In the genomic region with DNA sequence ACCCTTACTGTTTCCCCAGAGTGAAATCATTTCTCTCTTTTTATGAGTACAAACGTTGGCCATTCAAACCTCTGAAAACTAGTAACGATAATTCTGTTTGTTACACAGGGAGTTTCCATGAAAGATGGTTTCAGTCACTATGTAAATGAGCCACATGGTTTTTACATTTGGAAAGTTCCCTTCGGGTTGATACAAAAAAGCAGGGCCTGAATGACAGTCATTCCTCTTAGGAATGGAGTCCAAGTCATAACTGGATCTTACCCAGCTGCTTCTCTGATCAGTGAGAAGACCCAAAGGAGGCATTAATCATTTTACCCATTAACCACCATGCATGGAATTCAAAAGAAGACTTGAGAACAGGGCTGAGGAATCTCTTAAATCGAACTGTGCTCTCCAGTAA, we compare ENCODE assay signal across 23 cellular contexts.
"Had no signal": no experiment of that assay in that cellular context is flagged by ENCODE, and none has a peak within 500 bp of the region (broad histone marks: within the 10 kb centered on the region; RNA-seq: fewer than 3 reads in every experiment).

No MANE protein-coding gene starts in this region.

- H3K4me1 ChIP-seq: prostate gland had no signal

- ATAC-seq: activated CD8-positive, alpha-beta T cell treated with anti-CD3 and anti-CD28 coated beads, Interleukin-2, amount 10 ng/mL, durations not matched to agents 7 days and 5 days; foreskin keratinocyte; left ventricle myocardium superior; naive thymus-derived CD8-positive, alpha-beta T cell; stimulated activated naive CD8-positive, alpha-beta T cell treated with anti-CD3 and anti-CD28 coated beads, Interleukin-15, Interleukin-2, amounts not matched to agents 100 U/mL and 50 U/mL, for 24 hours had no signal

- H3K36me3 ChIP-seq: brain microvascular endothelial cell, ovary, prostate gland, upper lobe of left lung, WERI-Rb-1 had no signal

- H3K27ac ChIP-seq: brain microvascular endothelial cell, foreskin keratinocyte, ovary, prostate gland, upper lobe of left lung, WERI-Rb-1 had no signal

- H3K4me3 ChIP-seq: ovary, prostate gland, upper lobe of left lung had no signal

- H3K9me3 ChIP-seq: ovary, prostate gland, upper lobe of left lung had no signal

- DNase-seq: activated CD4-positive, alpha-beta T cell treated with anti-CD3 and anti-CD28 coated beads, Interleukin-2, amount 50 U/mL, for 1 hour; activated CD4-positive, CD25-positive, alpha-beta regulatory T cell treated with anti-CD3 and anti-CD28 coated beads, Interleukin-2, amount 50 U/mL, for 72 hours; activated CD8-positive, alpha-beta T cell treated with anti-CD3 and anti-CD28 coated beads, Interleukin-2, amount 10 ng/mL, durations not matched to agents 7 days and 5 days; activated gamma-delta T cell treated with Interleukin-2 at 50 U/mL for 16 hours; activated T-cell treated with anti-CD3 and anti-CD28 coated beads, Interleukin-2, amount 50 U/mL, for 1 hour; aorta; brain microvascular endothelial cell; caudate nucleus; effector CD4-positive, alpha-beta T cell; erythroblast; foreskin keratinocyte; glutamatergic neuron; hippocampal formation; kidney glomerular epithelial cell; left ventricle myocardium superior; mammary epithelial cell; naive thymus-derived CD8-positive, alpha-beta T cell; ovary; stimulated activated CD4-positive, alpha-beta T cell treated with anti-CD3 and anti-CD28 coated beads, Interleukin-4, amount 100 ng/mL, for 24 hours; stimulated activated naive CD8-positive, alpha-beta T cell treated with anti-CD3 and anti-CD28 coated beads, Interleukin-15, Interleukin-2, amounts not matched to agents 100 U/mL and 50 U/mL, for 24 hours; upper lobe of left lung; WERI-Rb-1 had no signal

- H3K27me3 ChIP-seq: ovary had no signal
